28 cellular contexts compared by ENCODE assay signal in genomic region chrX:153304988-153305736, GRCh38. TPM values are rescaled to one million over a fixed set of nuclear protein-coding genes. Genes with fewer than 3 reads are reported as not detected.
"Had no signal": no experiment of that assay in that cellular context is flagged by ENCODE, and none has a peak within 500 bp of the region (broad histone marks: within the 10 kb centered on the region; RNA-seq: fewer than 3 reads in every experiment).

No MANE protein-coding gene starts in this region.

- H3K36me3 ChIP-seq: cardiac muscle cell, left lung, neural progenitor cell, right atrium auricular region, tibial artery had no signal

- DNase-seq: activated B cell treated with CpG ODN at 0.5 μM for 24 hours; activated CD4-positive, alpha-beta memory T cell treated with anti-CD3 and anti-CD28 coated beads, Interleukin-2, amount 10 ng/mL, durations not matched to agents 7 days and 5 days; activated CD4-positive, alpha-beta T cell treated with anti-CD3 and anti-CD28 coated beads for 36 hours; activated effector memory CD4-positive, alpha-beta T cell treated with Interleukin-2 at 50 U/mL for 16 hours; activated naive CD4-positive, alpha-beta T cell treated with anti-CD3 and anti-CD28 coated beads, Interleukin-2, amount 10 ng/mL, durations not matched to agents 7 days and 5 days; activated T-cell treated with anti-CD3 and anti-CD28 coated beads, Interleukin-2, amount 50 U/mL, for 72 hours; amygdala; effector CD8-positive, alpha-beta T cell; erythroblast; foreskin fibroblast; kidney; left lung; naive thymus-derived CD8-positive, alpha-beta T cell; stimulated activated CD4-positive, alpha-beta T cell treated with anti-CD3 and anti-CD28 coated beads, Interleukin-4, amount 100 ng/mL, for 24 hours; substantia nigra; T-helper 17 cell; tibial artery had no signal

- H3K4me2 ChIP-seq: neural progenitor cell had no signal

- H3K4me3 ChIP-seq: cardiac muscle cell, left lung, lung, neural progenitor cell, right atrium auricular region, tibial artery had no signal

- FAIRE-seq: kidney, urothelium cell line had no signal

- ATAC-seq: activated CD4-positive, alpha-beta T cell treated with anti-CD3 and anti-CD28 coated beads for 36 hours; activated T-cell treated with anti-CD3 and anti-CD28 coated beads, Interleukin-2, amount 50 U/mL, for 72 hours; left lung; naive thymus-derived CD8-positive, alpha-beta T cell; T-helper 17 cell had no signal

- H3K36me3 Mint-ChIP-seq: activated naive CD4-positive, alpha-beta T cell treated with anti-CD3 and anti-CD28 coated beads, Interleukin-2, amount 10 ng/mL, durations not matched to agents 7 days and 5 days; mesothelial cell of epicardium; naive thymus-derived CD8-positive, alpha-beta T cell; neural progenitor cell had no signal

- H3K9ac ChIP-seq: neural progenitor cell had no signal

- H3K4me3 Mint-ChIP-seq: activated B cell treated with CpG ODN at 0.5 μM for 24 hours; activated CD4-positive, alpha-beta memory T cell treated with anti-CD3 and anti-CD28 coated beads, Interleukin-2, amount 10 ng/mL, durations not matched to agents 7 days and 5 days; activated CD4-positive, alpha-beta T cell treated with anti-CD3 and anti-CD28 coated beads for 36 hours; activated naive CD4-positive, alpha-beta T cell treated with anti-CD3 and anti-CD28 coated beads, Interleukin-2, amount 10 ng/mL, durations not matched to agents 7 days and 5 days; activated T-cell treated with anti-CD3 and anti-CD28 coated beads, Interleukin-2, amount 50 U/mL, for 72 hours; dendritic cell treated with granulocyte-macrophage colony-stimulating factor and Interleukin-4, amounts not matched to agents 40 ng/mL and 50 ng/mL, for 4 days; mesothelial cell of epicardium; neural progenitor cell; stimulated activated naive CD8-positive, alpha-beta T cell treated with anti-CD3 and anti-CD28 coated beads, Interleukin-15, Interleukin-2, amounts not matched to agents 100 ng/mL and 50 ng/mL, for 24 hours; T-helper 17 cell had no signal

- H2AFZ ChIP-seq: neural progenitor cell had no signal

- H3K9me3 Mint-ChIP-seq: activated B cell treated with CpG ODN at 0.5 μM for 24 hours; activated CD4-positive, alpha-beta memory T cell treated with anti-CD3 and anti-CD28 coated beads, Interleukin-2, amount 10 ng/mL, durations not matched to agents 7 days and 5 days; activated naive CD4-positive, alpha-beta T cell treated with anti-CD3 and anti-CD28 coated beads, Interleukin-2, amount 10 ng/mL, durations not matched to agents 7 days and 5 days; activated T-cell treated with anti-CD3 and anti-CD28 coated beads, Interleukin-2, amount 50 U/mL, for 72 hours; dendritic cell treated with granulocyte-macrophage colony-stimulating factor and Interleukin-4, amounts not matched to agents 40 ng/mL and 50 ng/mL, for 4 days; naive thymus-derived CD8-positive, alpha-beta T cell; stimulated activated naive CD8-positive, alpha-beta T cell treated with anti-CD3 and anti-CD28 coated beads, Interleukin-15, Interleukin-2, amounts not matched to agents 100 ng/mL and 50 ng/mL, for 24 hours had no signal

- H3K27ac Mint-ChIP-seq: activated B cell treated with CpG ODN at 0.5 μM for 24 hours; activated CD4-positive, alpha-beta memory T cell treated with anti-CD3 and anti-CD28 coated beads, Interleukin-2, amount 10 ng/mL, durations not matched to agents 7 days and 5 days; activated CD4-positive, alpha-beta T cell treated with anti-CD3 and anti-CD28 coated beads for 36 hours; activated T-cell treated with anti-CD3 and anti-CD28 coated beads, Interleukin-2, amount 50 U/mL, for 72 hours; dendritic cell treated with granulocyte-macrophage colony-stimulating factor and Interleukin-4, amounts not matched to agents 40 ng/mL and 50 ng/mL, for 4 days; mesothelial cell of epicardium; naive thymus-derived CD8-positive, alpha-beta T cell; neural progenitor cell; progenitor cell of endocrine pancreas; T-helper 17 cell had no signal

- H3K4me1 ChIP-seq: left lung, neural progenitor cell, right atrium auricular region, tibial artery had no signal

- H3K9me3 ChIP-seq: left lung, right atrium auricular region, tibial artery had no signal

- H3K27ac ChIP-seq: cardiac muscle cell, left lung, neural progenitor cell, right atrium auricular region, tibial artery had no signal

- H3K27me3 ChIP-seq: cardiac muscle cell, left lung, neural progenitor cell, right atrium auricular region, tibial artery had no signal

- H3K4me1 Mint-ChIP-seq: activated B cell treated with CpG ODN at 0.5 μM for 24 hours; activated CD4-positive, alpha-beta memory T cell treated with anti-CD3 and anti-CD28 coated beads, Interleukin-2, amount 10 ng/mL, durations not matched to agents 7 days and 5 days; activated CD4-positive, alpha-beta T cell treated with anti-CD3 and anti-CD28 coated beads for 36 hours; mesothelial cell of epicardium had no signal

RNA-seq across cellular contexts. Expression of gene PNMA6F, which starts 16.4 kb away (rescaled TPM):
- total RNA-seq: activated B cell treated with CpG ODN at 0.5 μM for 24 hours; activated CD4-positive, alpha-beta memory T cell treated with anti-CD3 and anti-CD28 coated beads, Interleukin-2, amount 10 ng/mL, durations not matched to agents 7 days and 5 days; activated CD4-positive, alpha-beta T cell treated with anti-CD3 and anti-CD28 coated beads for 36 hours; activated T-cell treated with anti-CD3 and anti-CD28 coated beads, Interleukin-2, amount 50 U/mL, for 72 hours; cardiac muscle cell; fibroblast of lung; kidney; left lung; lung; mesothelial cell of epicardium; naive thymus-derived CD8-positive, alpha-beta T cell; omental fat pad; progenitor cell of endocrine pancreas; right atrium auricular region; T-helper 17 cell had no signal
- polyA plus RNA-seq: cardiac muscle cell; fibroblast of lung; lung; naive thymus-derived CD8-positive, alpha-beta T cell had no signal
